ENCODE assay signal across 9 cellular contexts in genomic region chr4:146916479-146917076, GRCh38. TPM values are rescaled to one million over a fixed set of nuclear protein-coding genes. Genes with fewer than 3 reads are reported as not detected.
DNase-seq lines count a peak whose midpoint lies in the region; ATAC-seq, FAIRE-seq and TF ChIP-seq lines count a peak whose summit lies in the region.
"Had no signal": no experiment of that assay in that cellular context is flagged by ENCODE, and none has a peak within 500 bp of the region (broad histone marks: within the 10 kb centered on the region; RNA-seq: fewer than 3 reads in every experiment).

No MANE protein-coding gene starts in this region.

- peak; percentile 53 for ATAC-seq in GM21423 (IDR thresholded peaks at IDR 0.05; ENCODE audit: unreplicated experiment)
- no peak for ATAC-seq in activated T-helper 17 cell treated with anti-CD3 and anti-CD28 coated beads, Interleukin-2, amount 50 U/mL, for 72 hours (replicated peaks)
- no peak for ATAC-seq in GM18502 (IDR thresholded peaks at IDR 0.05; ENCODE audit: poor library complexity, unreplicated experiment)

- no peak overlapping the region for H3K27ac Mint-ChIP-seq in activated T-helper 17 cell treated with anti-CD3 and anti-CD28 coated beads, Interleukin-2, amount 50 U/mL, for 72 hours

- no peaks in the 10 kb centered on the region for H3K36me3 Mint-ChIP-seq in activated T-helper 17 cell treated with anti-CD3 and anti-CD28 coated beads, Interleukin-2, amount 50 U/mL, for 72 hours (ENCODE audit: low read depth)

- no peaks in the 10 kb centered on the region for H3K27me3 ChIP-seq in bronchial epithelial cell (ENCODE audit: control insufficient read depth, insufficient read depth, low read length)

- H3K4me3 Mint-ChIP-seq in activated T-helper 17 cell treated with anti-CD3 and anti-CD28 coated beads, Interleukin-2, amount 50 U/mL, for 72 hours = no peak overlapping the region

- FAIRE-seq in bronchial epithelial cell (lab: Jason Lieb, UNC) = no peak

- no peaks in the 10 kb centered on the region for H3K4me1 Mint-ChIP-seq in activated T-helper 17 cell treated with anti-CD3 and anti-CD28 coated beads, Interleukin-2, amount 50 U/mL, for 72 hours

- peaks cover 8% of the 10 kb centered on the region for H3K27me3 Mint-ChIP-seq in activated T-helper 17 cell treated with anti-CD3 and anti-CD28 coated beads, Interleukin-2, amount 50 U/mL, for 72 hours

- H3K36me3 ChIP-seq in bronchial epithelial cell (ENCODE audit: control insufficient read depth, insufficient read depth, low read length) = no peaks in the 10 kb centered on the region

- H3K4me3 ChIP-seq in bronchial epithelial cell (ENCODE audit: low read depth, low read length) = no peak overlapping the region
- H3K4me3 ChIP-seq: skin epidermis had no signal

- DNase-seq in DMS114 treated with DMSO at 0.1 percent for 48 hours (lab: John Stamatoyannopoulos, UW; ENCODE audit: unreplicated experiment) (peak; percentile 12), NCI-H460 (ENCODE audit: extremely low read depth, low read depth) (peak; percentile 19), bronchial epithelial cell (ENCODE audit: low read depth) (peak; percentile 52), lung microvascular endothelial cell (ENCODE audit: low read depth in 2 of 2) (peak; percentile 44 to 64), GDM1 (lab: John Stamatoyannopoulos, UW) (no peak)

- TF ChIP-seq CTCF in bronchial epithelial cell (IDR thresholded peaks at IDR 0.05; ENCODE audit: insufficient read depth, low read length, severe bottlenecking) = peak; percentile 50

- no peaks in the 10 kb centered on the region for H3K9me3 Mint-ChIP-seq in activated T-helper 17 cell treated with anti-CD3 and anti-CD28 coated beads, Interleukin-2, amount 50 U/mL, for 72 hours

RNA-seq across cellular contexts. Expression of gene TTC29, which starts 29.1 kb away (rescaled TPM):
- not detected in 2 replicates for total RNA-seq in NCI-H460 (2014; rRNA removed; shearing (Covaris generic))
- not detected in 2 replicates for polyA plus RNA-seq in NCI-H460 (2014; cell fraction: nucleus; rRNA removed)
- total RNA-seq in bronchial epithelial cell (not detected in 2 replicates), lung microvascular endothelial cell (under 0.01 TPM in 1 of 2 replicates, not detected in the other)
- not detected for total RNA-seq in activated T-helper 17 cell treated with anti-CD3 and anti-CD28 coated beads, Interleukin-2, amount 50 U/mL, for 72 hours
